8 cellular contexts compared by ENCODE assay signal in the genomic region with DNA sequence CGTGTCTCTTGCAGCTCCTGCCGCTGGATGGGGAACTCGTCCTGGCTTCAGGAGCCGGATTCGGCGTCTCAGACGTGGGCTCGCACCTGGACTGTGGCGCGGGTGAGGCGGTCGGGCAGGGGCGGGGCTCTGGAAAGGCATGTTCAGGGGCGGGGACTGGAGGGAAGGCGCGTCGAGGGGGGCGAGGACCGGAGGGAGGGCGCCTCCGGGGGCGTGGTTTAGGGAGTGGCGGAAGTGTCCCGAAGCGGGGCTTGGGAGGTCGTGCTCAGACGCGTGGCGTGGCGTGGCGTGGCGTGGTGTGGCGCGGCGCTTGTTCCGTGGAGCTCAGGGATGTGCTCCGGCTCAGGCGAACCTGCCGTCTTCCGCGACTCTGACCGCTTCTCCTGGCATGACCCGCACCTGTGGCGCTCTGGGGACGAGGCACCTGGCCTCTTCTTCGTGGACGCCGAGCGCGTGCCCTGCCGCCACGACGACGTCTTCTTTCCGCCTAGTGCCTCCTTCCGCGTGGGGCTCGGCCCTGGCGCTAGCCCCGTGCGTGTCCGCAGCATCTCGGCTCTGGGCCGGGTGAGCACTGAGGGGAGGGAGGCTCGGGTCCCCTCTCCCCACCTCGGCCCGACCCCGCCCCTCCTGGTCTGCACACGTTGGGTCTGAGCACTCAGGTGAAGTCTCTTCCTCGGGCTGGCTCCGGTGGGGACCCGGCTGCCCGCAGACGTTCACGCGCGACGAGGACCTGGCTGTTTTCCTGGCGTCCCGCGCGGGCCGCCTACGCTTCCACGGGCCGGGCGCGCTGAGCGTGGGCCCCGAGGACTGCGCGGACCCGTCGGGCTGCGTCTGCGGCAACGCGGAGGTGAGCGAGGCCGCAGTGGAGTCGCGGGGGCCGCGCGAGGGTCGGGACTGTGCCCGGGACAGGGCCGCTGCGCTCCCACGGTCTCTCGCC. TPM values are rescaled to one million over a fixed set of nuclear protein-coding genes. Genes with fewer than 3 reads are reported as not detected.
A peak's percentile ranks its signal among the peaks of the same experiment; 100 is the strongest.
DNase-seq lines count a peak whose midpoint lies in the region; ATAC-seq lines count a peak whose summit lies in the region.

No MANE protein-coding gene starts in this region.

- peak; percentile 47 for DNase-seq in AG08395 (ENCODE audit: low spot score)
- peak; percentile 65 for DNase-seq in NCI-H1105 treated with DMSO at 0.1 percent for 48 hours (lab: John Stamatoyannopoulos, UW)
- DNase-seq in activated CD4-positive, alpha-beta T cell treated with anti-CD3 and anti-CD28 coated beads, Interleukin-2, amount 50 U/mL, for 1 hour: peak; percentile 74
- peak; percentile 78 for DNase-seq in effector CD8-positive, alpha-beta T cell (lab: John Stamatoyannopoulos, UW)
- DNase-seq in naive thymus-derived CD8-positive, alpha-beta T cell: peak; percentile 71 to 94 (median 84)
- peak; percentile 66 for DNase-seq in stimulated activated naive CD4-positive, alpha-beta T cell treated with Interleukin-2 at 50 U/mL for 16 hours (lab: John Stamatoyannopoulos, UW)
- DNase-seq in inferior parietal cortex (ENCODE audit: extremely low spot score): no peak

- POLR2A ChIA-PET in naive thymus-derived CD8-positive, alpha-beta T cell (lab: Charles Lee): interaction anchor here (1.2 to 1.6 kb wide), 5 partner anchors 18 to 150 kb away, joined by 4 to 14 read pairs (median 5); no protein-coding TSS in a partner anchor

- ATAC-seq in GM19395 (IDR thresholded peaks at IDR 0.05; ENCODE audit: unreplicated experiment): peak; percentile 74
- ATAC-seq in naive thymus-derived CD8-positive, alpha-beta T cell: peak; percentile 81 to 87

- peak overlapping the region; percentile 70 to 85 (median 80) for H3K4me3 Mint-ChIP-seq in naive thymus-derived CD8-positive, alpha-beta T cell

- H3K4me1 Mint-ChIP-seq in naive thymus-derived CD8-positive, alpha-beta T cell: peaks cover 0 to 20% (median 11%) of the 10 kb centered on the region in 4 donors

- H3K27ac Mint-ChIP-seq in naive thymus-derived CD8-positive, alpha-beta T cell: peak overlapping the region in 5 of 10 donors; percentile 33 to 83 (median 55)

- H3K27me3 Mint-ChIP-seq in naive thymus-derived CD8-positive, alpha-beta T cell: peaks cover 4 to 16% (median 10%) of the 10 kb centered on the region in 5 donors

- H3K9me3 Mint-ChIP-seq in naive thymus-derived CD8-positive, alpha-beta T cell: no peaks in the 10 kb centered on the region

- H3K36me3 Mint-ChIP-seq in naive thymus-derived CD8-positive, alpha-beta T cell: peaks cover 0 to 3% (median 0%) of the 10 kb centered on the region in 3 donors

RNA-seq across cellular contexts. Expression of a gene that starts 6.2 kb away (rescaled TPM):
- total RNA-seq in naive thymus-derived CD8-positive, alpha-beta T cell: 10 to 100 TPM; 15.8 to 20.8 TPM
- polyA plus RNA-seq in naive thymus-derived CD8-positive, alpha-beta T cell: 1 to 10 TPM; 2.3 to 5.6 (median 4.1) TPM
